In the genomic region with DNA sequence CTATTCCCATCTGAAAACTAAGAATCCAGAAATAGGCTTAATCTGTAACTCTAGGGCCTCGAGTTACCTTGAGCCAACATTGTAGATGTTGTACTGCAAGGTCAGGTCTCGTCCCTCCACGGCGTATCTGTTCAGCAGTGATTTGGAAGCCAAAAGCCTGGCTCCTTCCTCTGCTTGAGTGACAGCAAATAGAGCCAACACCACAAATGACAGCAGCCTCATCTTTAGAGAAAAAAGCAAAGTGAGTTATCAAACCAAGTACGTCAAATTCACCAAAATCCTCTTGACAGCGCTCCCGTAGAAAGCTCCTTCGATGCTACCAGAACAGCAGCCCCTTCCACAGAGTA, we compare ENCODE assay signal across 8 cellular contexts. TPM values are rescaled to one million over a fixed set of nuclear protein-coding genes. Genes with fewer than 3 reads are reported as not detected.
A peak's percentile ranks its signal among the peaks of the same experiment; 100 is the strongest.
DNase-seq lines count a peak whose midpoint lies in the region; ATAC-seq and TF ChIP-seq lines count a peak whose summit lies in the region.

No MANE protein-coding gene starts in this region.

- TF ChIP-seq POLR2A in spleen (IDR thresholded peaks at IDR 0.05) = no peak

- no peak for ATAC-seq in GM21825 (IDR thresholded peaks at IDR 0.05; ENCODE audit: unreplicated experiment)

- H3K27ac Mint-ChIP-seq in activated CD4-positive, alpha-beta memory T cell treated with anti-CD3 and anti-CD28 coated beads for 36 hours = peak overlapping the region; percentile 91

- no peaks in the 10 kb centered on the region for H3K27me3 Mint-ChIP-seq in activated CD4-positive, alpha-beta memory T cell treated with anti-CD3 and anti-CD28 coated beads for 36 hours

- DNase-seq in HAP-1 (ENCODE audit: low spot score in 2 of 2) (no peak), spleen (no peak), germinal center (ENCODE audit: low spot score) (no peak), NCI-H446 treated with DMSO at 0.1 percent for 48 hours (lab: John Stamatoyannopoulos, UW) (no peak), SIG-M5 (lab: John Stamatoyannopoulos, UW) (no peak)
- DNase-seq in activated CD4-positive, alpha-beta memory T cell treated with anti-CD3 and anti-CD28 coated beads for 36 hours = no peak

- H3K4me3 ChIP-seq in HAP-1 (peak overlapping the region; percentile 64), iPS-11a (ENCODE audit: low read depth, low read length) (peak overlapping the region; percentile 91), spleen (peak overlapping the region; percentile 58 to 96 (median 84))

- TF ChIP-seq CTCF in spleen (IDR thresholded peaks at IDR 0.05 in 8 of 11, conservative IDR thresholded peaks at IDR 0.05 in 3 of 11) = no peak

- POLR2A ChIA-PET in activated CD4-positive, alpha-beta memory T cell treated with anti-CD3 and anti-CD28 coated beads for 36 hours (lab: Charles Lee) = interaction anchor here (1.7 to 1.9 kb wide), 2 partner anchors 11 to 43 kb away, joined by 5 to 6 read pairs; no protein-coding TSS in a partner anchor

- CTCF ChIA-PET in activated CD4-positive, alpha-beta memory T cell treated with anti-CD3 and anti-CD28 coated beads for 36 hours (lab: Charles Lee) = interaction anchor here (0.6 to 2.1 kb wide), 4 partner anchors 12 to 46 kb away, joined by 5 to 11 read pairs (median 9); partner anchors contain the start of genes LAMTOR2 and UBQLN4

- H3K4me3 Mint-ChIP-seq in activated CD4-positive, alpha-beta memory T cell treated with anti-CD3 and anti-CD28 coated beads for 36 hours = peak overlapping the region; percentile 98

- peak overlapping the region in 7 of 8 donors; percentile 84 to 97 (median 92) for H3K27ac ChIP-seq in spleen

- H3K36me3 ChIP-seq in HAP-1 (replicated peaks) (peaks cover 41% of the 10 kb centered on the region), spleen (peaks cover 0 to 48% (median 43%) of the 10 kb centered on the region in 6 donors)

- H3K4me1 ChIP-seq in HAP-1 (peaks cover 16% of the 10 kb centered on the region), spleen (peaks cover 2 to 47% (median 31%) of the 10 kb centered on the region in 6 donors)

- H3K9me3 Mint-ChIP-seq in activated CD4-positive, alpha-beta memory T cell treated with anti-CD3 and anti-CD28 coated beads for 36 hours = no peaks in the 10 kb centered on the region

- in situ Hi-C loops in HAP-1 (cut with MboI; ENCODE audit: low sequenced_read_pairs) = no loop called here

- peaks cover 21% of the 10 kb centered on the region for H3K4me1 Mint-ChIP-seq in activated CD4-positive, alpha-beta memory T cell treated with anti-CD3 and anti-CD28 coated beads for 36 hours (ENCODE audit: low read depth)

- H3K9me3 ChIP-seq in HAP-1 (no peaks in the 10 kb centered on the region; the same call in 1 of the 2 replicates), spleen (no peaks in the 10 kb centered on the region)

- H3K27me3 ChIP-seq in HAP-1 (ENCODE audit: low read depth) = no peaks in the 10 kb centered on the region
- H3K27me3 ChIP-seq in spleen (replicated peaks in 1 of 7) = no peaks in the 10 kb centered on the region

- 52 to 78% (median 64%) methylated on average over 8 of the region's 8 CpGs for WGBS in spleen, 5 donors

- intact Hi-C loops in activated CD4-positive, alpha-beta memory T cell treated with anti-CD3 and anti-CD28 coated beads for 36 hours (cut with micrococcal nuclease) = loop anchor here (1.0 to 2.0 kb wide), 2 partner anchors 34 to 73 kb away; partner anchors contain the start of gene LAMTOR2
- intact Hi-C loops in spleen (cut with DNase I; ENCODE audit: low total_unique reads) = no loop called here

- peaks cover 25% of the 10 kb centered on the region for H3K36me3 Mint-ChIP-seq in activated CD4-positive, alpha-beta memory T cell treated with anti-CD3 and anti-CD28 coated beads for 36 hours

RNA-seq across cellular contexts. Expression of gene SSR2, which starts 0.8 kb away (rescaled TPM):
- 100 to 1,000 TPM; 171 to 175 TPM for total RNA-seq in activated CD4-positive, alpha-beta memory T cell treated with anti-CD3 and anti-CD28 coated beads for 36 hours
- total RNA-seq in spleen = 100 to 1,000 TPM; 152 to 254 (median 183) TPM
- polyA plus RNA-seq in spleen = 100 to 1,000 TPM; 198 to 291 (median 224) TPM

RNA-seq across cellular contexts. Expression of gene UBQLN4, which starts 33.7 kb away (rescaled TPM):
- 10 to 100 TPM; 32.7 to 32.9 TPM for total RNA-seq in activated CD4-positive, alpha-beta memory T cell treated with anti-CD3 and anti-CD28 coated beads for 36 hours
- total RNA-seq in spleen = 10 to 100 TPM; 15.7 to 26.4 (median 21.2) TPM
- 10 to 100 TPM; 11.2 to 18.0 (median 12.2) TPM for polyA plus RNA-seq in spleen

RNA-seq across cellular contexts. Expression of gene LAMTOR2, which starts 34.7 kb away (rescaled TPM):
- total RNA-seq in activated CD4-positive, alpha-beta memory T cell treated with anti-CD3 and anti-CD28 coated beads for 36 hours = 10 to 100 TPM; 61.4 to 65.1 TPM
- total RNA-seq in spleen = 10 to 100 TPM; 29.5 to 53.3 (median 42.3) TPM
- polyA plus RNA-seq in spleen = 100 to 1,000 TPM in 2 of 3 donors, 10 to 100 TPM in 1; 80.0 to 121 (median 107) TPM

RNA-seq across cellular contexts. Expression of gene RAB25, which starts 41.0 kb away (rescaled TPM):
- under 1 TPM; 0.52 to 0.56 TPM for total RNA-seq in activated CD4-positive, alpha-beta memory T cell treated with anti-CD3 and anti-CD28 coated beads for 36 hours
- under 1 TPM in 2 of 7 donors, not detected in 5; 0.50 to 0.70 TPM for total RNA-seq in spleen
- polyA plus RNA-seq in spleen = under 1 TPM; 0.28 to 0.61 (median 0.45) TPM

RNA-seq across cellular contexts. Expression of gene ARHGEF2, which starts 41.6 kb away (rescaled TPM):
- total RNA-seq in activated CD4-positive, alpha-beta memory T cell treated with anti-CD3 and anti-CD28 coated beads for 36 hours = 100 to 1,000 TPM; 165 to 174 TPM
- 100 to 1,000 TPM; 129 to 228 (median 192) TPM for total RNA-seq in spleen
- polyA plus RNA-seq in spleen = 10 to 100 TPM; 45.1 to 83.0 (median 63.4) TPM
